In genomic region chr11:83222499-83222898, GRCh38 we compare ENCODE assay signal across 29 cellular contexts. TPM values are rescaled to one million over a fixed set of nuclear protein-coding genes. Genes with fewer than 3 reads are reported as not detected.
DNase-seq lines count a peak whose midpoint lies in the region; ATAC-seq, FAIRE-seq and TF ChIP-seq lines count a peak whose summit lies in the region.
"Had no signal": no experiment of that assay in that cellular context is flagged by ENCODE, and none has a peak within 500 bp of the region (broad histone marks: within the 10 kb centered on the region; RNA-seq: fewer than 3 reads in every experiment).

No MANE protein-coding gene starts in this region.

- no peaks in the 10 kb centered on the region for H3K36me3 ChIP-seq in bronchial epithelial cell (ENCODE audit: control insufficient read depth, insufficient read depth, low read length)
- H3K36me3 ChIP-seq in brain microvascular endothelial cell (replicated peaks): no peaks in the 10 kb centered on the region
- H3K36me3 ChIP-seq: BLaER1 had no signal

- ATAC-seq in HG02610 (IDR thresholded peaks at IDR 0.05; ENCODE audit: unreplicated experiment): no peak
- ATAC-seq: GM12878, Panc1 had no signal

- no peak overlapping the region for H3K27ac ChIP-seq in brain microvascular endothelial cell
- H3K27ac ChIP-seq: BLaER1 had no signal

- FAIRE-seq in bronchial epithelial cell (lab: Jason Lieb, UNC): no peak
- FAIRE-seq: G401.6, GM12878, H1, HTR-8/SVneo had no signal

- H3K4me3 ChIP-seq in bronchial epithelial cell (ENCODE audit: low read depth, low read length): no peak overlapping the region
- no peak overlapping the region for H3K4me3 ChIP-seq in brain microvascular endothelial cell (ENCODE audit: low read depth, low read length)
- H3K4me3 ChIP-seq: BLaER1, GM12878 had no signal

- in situ Hi-C loops in brain microvascular endothelial cell (cut with HindIII; ENCODE audit: low pct_ligation_motif_present, low sequenced_read_pairs): no loop called here

- H3K27me3 ChIP-seq in bronchial epithelial cell (ENCODE audit: control insufficient read depth, insufficient read depth, low read length) (no peaks in the 10 kb centered on the region), brain microvascular endothelial cell (replicated peaks) (no peaks in the 10 kb centered on the region)
- H3K27me3 ChIP-seq: BLaER1 had no signal

- TF ChIP-seq CTCF in bronchial epithelial cell (IDR thresholded peaks at IDR 0.05; ENCODE audit: insufficient read depth, low read length, severe bottlenecking) (no peak), brain microvascular endothelial cell (IDR thresholded peaks at IDR 0.05; ENCODE audit: low read depth, low read length, missing control alignments) (no peak)

- DNase-seq in Daoy (ENCODE audit: low read depth) (peak; percentile 12), HT1080 (ENCODE audit: low read depth) (peak; percentile 15), bronchial epithelial cell (ENCODE audit: low read depth) (peak; percentile 70), iris pigment epithelial cell (ENCODE audit: low read depth) (peak; percentile 43), SHP77 treated with DMSO at 0.1 percent for 48 hours (lab: John Stamatoyannopoulos, UW) (no peak), brain microvascular endothelial cell (no peak)
- DNase-seq in central memory CD4-positive, alpha-beta T cell: no peak
- DNase-seq: CD4-positive, CD25-positive, alpha-beta regulatory T cell; DMS153; DND-41; HCEC 1CT; KBM-7; NCI-H1048; NCI-H1436; NCI-H187; NCI-H2081 treated with DMSO at 0.1 percent for 48 hours; NCI-H2171; NCI-H226; NCI-H510A; NCI-H69; SIG-M5; SK-N-SH had no signal

RNA-seq across cellular contexts. Expression of gene ANKRD42, which starts 29.0 kb away (rescaled TPM):
- total RNA-seq in Daoy (2014; rRNA removed; shearing (Covaris generic)): 6.7 and 7.1 TPM in 2 replicates
- 6.7 and 8.5 TPM in 2 replicates for total RNA-seq in HT1080 (2014; rRNA removed; shearing (Covaris generic))
- 8.8 and 10.7 TPM in 2 replicates for polyA plus RNA-seq in HT1080 (2015; cell fraction: cytosol; rRNA removed)
- polyA plus RNA-seq in HT1080 (2015; cell fraction: nucleus; rRNA removed): 14.1 and 16.8 TPM in 2 replicates
- 4.7 and 8.3 TPM in 2 replicates for total RNA-seq in bronchial epithelial cell

Comparison
In these comparisons a context has a peak if more than half of its experiments do, and no peak if none do; other contexts are left out.
1. DNase-seq: peak in Daoy (single experiment), HT1080 (single experiment), bronchial epithelial cell (single experiment) and iris pigment epithelial cell (single experiment); none in SHP77 treated with DMSO at 0.1 percent for 48 hours (single experiment), brain microvascular endothelial cell (single experiment) and central memory CD4-positive, alpha-beta T cell (single experiment).